7 cellular contexts compared by ENCODE assay signal in genomic region chr19:6516018-6516658, GRCh38. TPM values are rescaled to one million over a fixed set of nuclear protein-coding genes. Genes with fewer than 3 reads are reported as not detected.
DNase-seq lines count a peak whose midpoint lies in the region; ATAC-seq, FAIRE-seq and TF ChIP-seq lines count a peak whose summit lies in the region.

No MANE protein-coding gene starts in this region.

- ATAC-seq in HG03039 (IDR thresholded peaks at IDR 0.05; ENCODE audit: unreplicated experiment) = peak; percentile 35

- peak; percentile 28; the same call in 1 of the 2 replicates for TF ChIP-seq POLR2A in GM12892 (IDR thresholded peaks at IDR 0.05; ENCODE audit: low read depth, low read length)

- FAIRE-seq in GM12892 (lab: Jason Lieb, UNC) = peak; percentile 95

- DNase-seq in GM12892 (ENCODE audit: insufficient read length) (peak; percentile 88), NOMO-1 treated with dmso at 0.1 percent for 144 hours (lab: John Stamatoyannopoulos, UW; ENCODE audit: unreplicated experiment) (peak; percentile 96), epidermal melanocyte (ENCODE audit: insufficient read length, low spot score) (peak; percentile 83), midbrain (lab: John Stamatoyannopoulos, UW) (peak; percentile 89)
- DNase-seq in activated CD8-positive, alpha-beta memory T cell treated with anti-CD3 and anti-CD28 coated beads, Interleukin-2, amount 50 U/mL, for 4 hours = peak; percentile 54
- DNase-seq in stimulated activated CD8-positive, alpha-beta memory T cell treated with anti-CD3 and anti-CD28 coated beads, Interleukin-15, amount 100 ng/mL, for 4 hours (ENCODE audit: low read depth in 2 of 2) = peak; percentile 34 to 37

RNA-seq across cellular contexts. Expression of gene TUBB4A, which starts 14.0 kb away (rescaled TPM):
- 1.5 TPM for polyA plus RNA-seq in GM12892 (2012; ENCODE audit: missing spikeins)

RNA-seq across cellular contexts. Expression of gene TNFSF9, which starts 14.7 kb away (rescaled TPM):
- polyA plus RNA-seq in GM12892 (2012; ENCODE audit: missing spikeins) = 43.7 TPM

RNA-seq across cellular contexts. Expression of gene DENND1C, which starts 34.6 kb away (rescaled TPM):
- 20.8 TPM for polyA plus RNA-seq in GM12892 (2012; ENCODE audit: missing spikeins)

RNA-seq across cellular contexts. Expression of gene CRB3, which starts 52.1 kb away (rescaled TPM):
- 0.66 TPM for polyA plus RNA-seq in GM12892 (2012; ENCODE audit: missing spikeins)

RNA-seq across cellular contexts. Expression of gene SLC25A23, which starts 56.5 kb away (rescaled TPM):
- polyA plus RNA-seq in GM12892 (2012; ENCODE audit: missing spikeins) = 38.4 TPM

Comparison
In these comparisons a context has a peak if more than half of its experiments do, and no peak if none do; other contexts are left out.
1. Peak in every context shown above with its lines: DNase-seq and ATAC-seq.
2. DNase-seq: peak in every context shown above with its lines; median percentile 96 in NOMO-1 treated with dmso at 0.1 percent for 144 hours; 89 in midbrain; 88 in GM12892; 83 in epidermal melanocyte; 54 in activated CD8-positive, alpha-beta memory T cell treated with anti-CD3 and anti-CD28 coated beads, Interleukin-2, amount 50 U/mL, for 4 hours; 36 in stimulated activated CD8-positive, alpha-beta memory T cell treated with anti-CD3 and anti-CD28 coated beads, Interleukin-15, amount 100 ng/mL, for 4 hours.